In genomic region chr16:81478294-81478693, GRCh38 we compare ENCODE assay signal across 14 cellular contexts. TPM values are rescaled to one million over a fixed set of nuclear protein-coding genes. Genes with fewer than 3 reads are reported as not detected.
DNase-seq lines count a peak whose midpoint lies in the region; ATAC-seq and TF ChIP-seq lines count a peak whose summit lies in the region.
"Had no signal": no experiment of that assay in that cellular context is flagged by ENCODE, and none has a peak within 500 bp of the region (broad histone marks: within the 10 kb centered on the region; RNA-seq: fewer than 3 reads in every experiment).

No MANE protein-coding gene starts in this region.

- no peak for TF ChIP-seq CTCF in Caco-2 (IDR thresholded peaks at IDR 0.05; ENCODE audit: insufficient read depth in 1 of 2, low read depth in 1 of 2, low read length in 1 of 2, severe bottlenecking in 1 of 2, unreplicated experiment in 1 of 2)
- no peak for TF ChIP-seq CTCF in OCI-LY7 (conservative IDR thresholded peaks at IDR 0.05; ENCODE audit: low read length)

- no peak for ATAC-seq in HG03095 (IDR thresholded peaks at IDR 0.05; ENCODE audit: unreplicated experiment)
- ATAC-seq in HG03342 (IDR thresholded peaks at IDR 0.05; ENCODE audit: unreplicated experiment): no peak
- ATAC-seq in HG02642 (IDR thresholded peaks at IDR 0.05; ENCODE audit: poor library complexity, unreplicated experiment): no peak
- ATAC-seq: Panc1 had no signal

- peak overlapping the region; percentile 91 for H3K4me2 ChIP-seq in OCI-LY7 (ENCODE audit: low read length)

- no peaks in the 10 kb centered on the region for H3K9me3 ChIP-seq in Caco-2
- no peaks in the 10 kb centered on the region for H3K9me3 ChIP-seq in OCI-LY7 (ENCODE audit: low read length)
- H3K9me3 ChIP-seq in skeletal muscle tissue (ENCODE audit: control insufficient read depth in 3 of 3, low read length in 3 of 3): no peaks in the 10 kb centered on the region
- H3K9me3 ChIP-seq: psoas muscle had no signal

- CTCF ChIA-PET in Caco-2 (lab: Charles Lee): no interaction called here
- CTCF ChIA-PET in OCI-LY7 (lab: Charles Lee; ENCODE audit: unreplicated experiment): interaction anchor here (0.6 to 2.1 kb wide), 2 partner anchors 8 to 15 kb away, joined by 3 to 7 read pairs; no protein-coding TSS in a partner anchor

- H3K27me3 Mint-ChIP-seq in Caco-2 (ENCODE audit: insufficient read depth, unreplicated experiment): no peaks in the 10 kb centered on the region
- peaks cover 12 to 41% (median 20%) of the 10 kb centered on the region in 3 donors for H3K27me3 Mint-ChIP-seq in immature natural killer cell (ENCODE audit: low read depth in 3 of 3)
- H3K27me3 Mint-ChIP-seq: activated CD4-positive, alpha-beta T cell treated with anti-CD3 and anti-CD28 coated beads, Interleukin-2, amount 10 ng/mL, durations not matched to agents 7 days and 5 days had no signal

- H3K9ac ChIP-seq in skeletal muscle tissue (ENCODE audit: low read depth in 1 of 3, low read length in 3 of 3): no peak overlapping the region

- intact Hi-C loops in Caco-2 (cut with micrococcal nuclease; ENCODE audit: unreplicated experiment) (no loop called here), OCI-LY7 (cut with micrococcal nuclease; ENCODE audit: unreplicated experiment) (loop anchor here (2.0 to 5.0 kb wide), 2 partner anchors 41 to 66 kb away; no protein-coding TSS in a partner anchor)

- no peaks in the 10 kb centered on the region for H4K20me1 ChIP-seq in OCI-LY7 (ENCODE audit: insufficient read depth, low read length)

- H3K36me3 Mint-ChIP-seq in Caco-2 (ENCODE audit: insufficient read depth, unreplicated experiment) (peaks cover 37% of the 10 kb centered on the region), immature natural killer cell (peaks cover 10 to 13% (median 11%) of the 10 kb centered on the region in 3 donors)

- H3K4me3 Mint-ChIP-seq in Caco-2 (ENCODE audit: unreplicated experiment): no peak overlapping the region
- peak overlapping the region; percentile 72 to 81 (median 76) for H3K4me3 Mint-ChIP-seq in immature natural killer cell
- H3K4me3 Mint-ChIP-seq: activated CD4-positive, alpha-beta T cell treated with anti-CD3 and anti-CD28 coated beads, Interleukin-2, amount 10 ng/mL, durations not matched to agents 7 days and 5 days had no signal

- no peak overlapping the region for H3K4me3 ChIP-seq in Caco-2 (ENCODE audit: low read depth, low read length)
- H3K4me3 ChIP-seq in OCI-LY7 (ENCODE audit: low read depth, low read length, poor library complexity, severe bottlenecking): peak overlapping the region; percentile 52
- no peak overlapping the region for H3K4me3 ChIP-seq in skeletal muscle tissue (ENCODE audit: low read length in 3 of 3)
- H3K4me3 ChIP-seq: psoas muscle had no signal

- POLR2A ChIA-PET in Caco-2 (lab: Charles Lee) (no interaction called here), OCI-LY7 (lab: Charles Lee) (interaction anchor here (0.8 to 1.5 kb wide), 6 partner anchors 8 to 237 kb away, joined by 3 to 8 read pairs (median 4); no protein-coding TSS in a partner anchor)

- H3K9me3 Mint-ChIP-seq in Caco-2 (ENCODE audit: unreplicated experiment): peaks cover 12% of the 10 kb centered on the region
- no peaks in the 10 kb centered on the region for H3K9me3 Mint-ChIP-seq in immature natural killer cell
- H3K9me3 Mint-ChIP-seq: activated CD4-positive, alpha-beta T cell treated with anti-CD3 and anti-CD28 coated beads, Interleukin-2, amount 10 ng/mL, durations not matched to agents 7 days and 5 days had no signal

- H3K4me1 ChIP-seq in Caco-2 (peaks cover 59% of the 10 kb centered on the region), OCI-LY7 (ENCODE audit: insufficient read depth, low read length, poor library complexity, severe bottlenecking) (peaks cover 75% of the 10 kb centered on the region), skeletal muscle tissue (ENCODE audit: control insufficient read depth in 3 of 3, insufficient read depth in 3 of 3, low read length in 3 of 3) (peaks cover 23 to 32% (median 25%) of the 10 kb centered on the region in 3 donors)
- H3K4me1 ChIP-seq: psoas muscle had no signal

- peak overlapping the region; percentile 93 for H3K27ac ChIP-seq in OCI-LY7 (ENCODE audit: low read depth, low read length, poor library complexity, severe bottlenecking)
- H3K27ac ChIP-seq in skeletal muscle tissue (ENCODE audit: low read depth, low read length): peak overlapping the region; percentile 32
- H3K27ac ChIP-seq: psoas muscle had no signal

- H3K79me2 ChIP-seq in OCI-LY7 (ENCODE audit: insufficient read depth, low read depth, low read length): peaks cover 51% of the 10 kb centered on the region; the same call in 1 of the 2 replicates

- H3K27ac Mint-ChIP-seq in Caco-2 (ENCODE audit: unreplicated experiment): peak overlapping the region; percentile 86
- H3K27ac Mint-ChIP-seq in immature natural killer cell: peak overlapping the region; percentile 73 to 94 (median 92)

- no peaks in the 10 kb centered on the region for H3K9me2 ChIP-seq in OCI-LY7 (ENCODE audit: insufficient read depth, low read length)

- H3K27me3 ChIP-seq in Caco-2 (replicated peaks; ENCODE audit: control insufficient read depth, insufficient read depth, low read length): no peaks in the 10 kb centered on the region
- no peaks in the 10 kb centered on the region for H3K27me3 ChIP-seq in skeletal muscle tissue (ENCODE audit: control insufficient read depth in 3 of 3, insufficient read depth in 3 of 3, low read length in 3 of 3)

- H3K4me1 Mint-ChIP-seq in Caco-2 (ENCODE audit: low read depth, unreplicated experiment) (peaks cover 54% of the 10 kb centered on the region), immature natural killer cell (peaks cover 97% of the 10 kb centered on the region in 2 donors)

- H3K36me3 ChIP-seq in Caco-2 (ENCODE audit: control insufficient read depth, insufficient read depth, low read length) (peaks cover 3% of the 10 kb centered on the region), OCI-LY7 (ENCODE audit: insufficient read depth, low read length) (peaks cover 16% of the 10 kb centered on the region), skeletal muscle tissue (ENCODE audit: control insufficient read depth in 3 of 3, insufficient read depth in 3 of 3, low read length in 3 of 3) (no peaks in the 10 kb centered on the region)

- peak in 1 of 2 experiments; percentile 17 for DNase-seq in Caco-2
- no peak for DNase-seq in OCI-LY7 (ENCODE audit: low spot score)
- DNase-seq in immature natural killer cell: no peak
- DNase-seq in putamen (ENCODE audit: low spot score): no peak
- DNase-seq: activated CD4-positive, alpha-beta T cell treated with anti-CD3 and anti-CD28 coated beads, Interleukin-2, amount 10 ng/mL, durations not matched to agents 7 days and 5 days; activated T-cell treated with anti-CD3 and anti-CD28 coated beads, Interleukin-2, amount 50 U/mL, for 48 hours; NCI-H1930; NCI-H526 had no signal

- BruUV-seq in Caco-2 (replicated peaks; lab: Mats Ljungman, UMichigan): no TSS peak
- BruUV-seq in OCI-LY7 (replicated peaks; lab: Mats Ljungman, UMichigan): no TSS peak

- no peak overlapping the region for H2AFZ ChIP-seq in OCI-LY7 (ENCODE audit: low read length)

RNA-seq across cellular contexts. Expression of gene CMIP, which starts 33.7 kb away (rescaled TPM):
- total RNA-seq in Caco-2 (2022): 63.7 and 68.0 TPM in 2 replicates
- 15.4 and 22.6 TPM in 2 replicates for total RNA-seq in OCI-LY7 (2014; rRNA removed; shearing (Covaris generic))
- total RNA-seq in OCI-LY7 (2022): 67.5 and 70.3 TPM in 2 replicates
- polyA plus RNA-seq in immature natural killer cell: 1 to 10 TPM in 1 of 3 donors, under 1 TPM in 1, not detected in 1; 0.53 to 1.7 TPM
- 6.8 TPM for total RNA-seq in skeletal muscle tissue
